In the genomic region with DNA sequence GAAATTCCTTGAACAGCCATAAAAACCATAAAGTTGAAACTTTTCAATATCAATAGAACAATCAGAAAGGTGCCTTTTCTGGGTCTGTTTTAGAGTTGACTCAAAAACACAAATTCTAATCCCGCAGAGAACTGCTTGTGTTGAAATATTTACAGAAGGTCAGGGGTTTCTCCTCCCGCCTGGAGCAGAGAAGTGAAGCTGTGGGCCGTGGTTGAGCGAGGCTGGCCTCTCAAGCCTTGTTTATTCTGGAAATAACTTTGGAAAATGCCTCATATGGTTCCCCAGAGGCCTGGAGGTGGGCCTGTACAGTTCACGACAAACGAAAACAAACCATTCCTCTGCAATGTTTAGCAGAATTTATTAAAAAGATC, we compare ENCODE assay signal across 1 cellular context.
A peak's percentile ranks its signal among the peaks of the same experiment; 100 is the strongest.
TF ChIP-seq lines count a peak whose summit lies in the region.

No MANE protein-coding gene starts in this region.

TF ChIP-seq in HepG2, 621 proteins besides CTCF, POLR2A, EP300 and RAD21 (continued from another document and continues in another):
- no peak for TF ChIP-seq ZNF143 (CRISPR knock-in tag; IDR thresholded peaks at IDR 0.05)
- no peak for TF ChIP-seq ZNF260 (CRISPR knock-in tag; IDR thresholded peaks at IDR 0.05; ENCODE audit: borderline replicate concordance, low read depth)
- no peak for TF ChIP-seq FIP1L1 (IDR thresholded peaks at IDR 0.05; ENCODE audit: borderline replicate concordance, insufficient read depth, low read depth, low read length)
- peak; percentile 43; the same call in 1 of the 2 replicates for TF ChIP-seq ZMYM3 (CRISPR knock-in tag; IDR thresholded peaks at IDR 0.05)
- TF ChIP-seq USF2 (IDR thresholded peaks at IDR 0.05; ENCODE audit: low read depth, low read length), result no peak
- TF ChIP-seq USF2 (CRISPR knock-in tag; IDR thresholded peaks at IDR 0.05; ENCODE audit: borderline replicate concordance), result no peak
- no peak for TF ChIP-seq KDM5A (IDR thresholded peaks at IDR 0.05; ENCODE audit: borderline replicate concordance, low read length)
- no peak for TF ChIP-seq ZNF121 (CRISPR knock-in tag; IDR thresholded peaks at IDR 0.05)
- no peak for TF ChIP-seq NFE2L2 (IDR thresholded peaks at IDR 0.05; ENCODE audit: low read length)
- no peak for TF ChIP-seq TBL1XR1 (IDR thresholded peaks at IDR 0.05; ENCODE audit: borderline replicate concordance, low read length, partially characterized antibody)
- no peak for TF ChIP-seq ZNF275 (CRISPR knock-in tag; IDR thresholded peaks at IDR 0.05; ENCODE audit: borderline replicate concordance)
- TF ChIP-seq EED (CRISPR knock-in tag; IDR thresholded peaks at IDR 0.05), result no peak
- no peak for TF ChIP-seq ATF7-NPFF (CRISPR knock-in tag; IDR thresholded peaks at IDR 0.05; ENCODE audit: low read depth)
- 0 out of 2 replicates have a peak, but pooled peaks have one; percentile 81 for TF ChIP-seq MBD4 (IDR thresholded peaks at IDR 0.05; ENCODE audit: borderline replicate concordance, low read length)
- no peak for TF ChIP-seq TGIF2 (CRISPR knock-in tag; IDR thresholded peaks at IDR 0.05)
- TF ChIP-seq ATM (IDR thresholded peaks at IDR 0.05; ENCODE audit: borderline replicate concordance), result no peak
- TF ChIP-seq ZNF607 (CRISPR knock-in tag; IDR thresholded peaks at IDR 0.05; ENCODE audit: borderline replicate concordance), result no peak
- TF ChIP-seq ZNF781 (CRISPR knock-in tag; IDR thresholded peaks at IDR 0.05; ENCODE audit: borderline replicate concordance, not compliant biosample characterization), result no peak
- no peak for TF ChIP-seq NR0B2 (CRISPR knock-in tag; IDR thresholded peaks at IDR 0.05)
- no peak for TF ChIP-seq RFX1 (IDR thresholded peaks at IDR 0.05)
- no peak for TF ChIP-seq ZNF263 (CRISPR knock-in tag; IDR thresholded peaks at IDR 0.05)
- TF ChIP-seq ZNF17 (CRISPR knock-in tag; IDR thresholded peaks at IDR 0.05), result no peak
- no peak for TF ChIP-seq TERF1 (CRISPR knock-in tag; IDR thresholded peaks at IDR 0.05)
- no peak for TF ChIP-seq ZNF891 (CRISPR knock-in tag; IDR thresholded peaks at IDR 0.05)
- no peak for TF ChIP-seq NFIB (CRISPR knock-in tag; IDR thresholded peaks at IDR 0.05; ENCODE audit: borderline replicate concordance)
- TF ChIP-seq ZFAT (CRISPR knock-in tag; conservative IDR thresholded peaks at IDR 0.05), result no peak
- TF ChIP-seq RNF2 (conservative IDR thresholded peaks at IDR 0.05; ENCODE audit: low read depth), result no peak
- TF ChIP-seq ZNF264 (CRISPR knock-in tag; IDR thresholded peaks at IDR 0.05), result no peak
- no peak for TF ChIP-seq ZBTB7A (CRISPR knock-in tag; IDR thresholded peaks at IDR 0.05)
- no peak for TF ChIP-seq SRSF1 (optimal IDR thresholded peaks at IDR 0.05; ENCODE audit: low read depth, low read length)
- TF ChIP-seq ZNF367 (CRISPR knock-in tag; IDR thresholded peaks at IDR 0.05; ENCODE audit: borderline replicate concordance), result no peak
- peak; percentile 63; the same call in 1 of the 2 replicates for TF ChIP-seq HMG20A (CRISPR knock-in tag; IDR thresholded peaks at IDR 0.05; ENCODE audit: borderline replicate concordance)
- no peak for TF ChIP-seq ZNF616 (CRISPR knock-in tag; IDR thresholded peaks at IDR 0.05; ENCODE audit: low read depth)
- no peak for TF ChIP-seq MED8 (CRISPR knock-in tag; IDR thresholded peaks at IDR 0.05; ENCODE audit: insufficient replicate concordance)
- TF ChIP-seq SALL1 (CRISPR knock-in tag; IDR thresholded peaks at IDR 0.05), result peak; percentile 86
- no peak for TF ChIP-seq ZSCAN12 (CRISPR knock-in tag; IDR thresholded peaks at IDR 0.05)
- TF ChIP-seq SOX5 (CRISPR knock-in tag; IDR thresholded peaks at IDR 0.05; ENCODE audit: borderline replicate concordance), result peak; percentile 69; the same call in 1 of the 2 replicates
- TF ChIP-seq NAIF1 (CRISPR knock-in tag; IDR thresholded peaks at IDR 0.05; ENCODE audit: borderline replicate concordance), result no peak
- TF ChIP-seq, protein P1, sequence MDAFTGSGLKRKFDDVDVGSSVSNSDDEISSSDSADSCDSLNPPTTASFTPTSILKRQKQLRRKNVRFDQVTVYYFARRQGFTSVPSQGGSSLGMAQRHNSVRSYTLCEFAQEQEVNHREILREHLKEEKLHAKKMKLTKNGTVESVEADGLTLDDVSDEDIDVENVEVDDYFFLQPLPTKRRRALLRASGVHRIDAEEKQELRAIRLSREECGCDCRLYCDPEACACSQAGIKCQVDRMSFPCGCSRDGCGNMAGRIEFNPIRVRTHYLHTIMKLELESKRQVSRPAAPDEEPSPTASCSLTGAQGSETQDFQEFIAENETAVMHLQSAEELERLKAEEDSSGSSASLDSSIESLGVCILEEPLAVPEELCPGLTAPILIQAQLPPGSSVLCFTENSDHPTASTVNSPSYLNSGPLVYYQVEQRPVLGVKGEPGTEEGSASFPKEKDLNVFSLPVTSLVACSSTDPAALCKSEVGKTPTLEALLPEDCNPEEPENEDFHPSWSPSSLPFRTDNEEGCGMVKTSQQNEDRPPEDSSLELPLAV (CRISPR knock-in tag; conservative IDR thresholded peaks at IDR 0.05; ENCODE audit: low read depth), result no peak
- TF ChIP-seq ZNF33A (CRISPR knock-in tag; IDR thresholded peaks at IDR 0.05; ENCODE audit: borderline replicate concordance), result no peak
- no peak for TF ChIP-seq ZMAT5 (CRISPR knock-in tag; IDR thresholded peaks at IDR 0.05; ENCODE audit: borderline replicate concordance, low read depth)
- TF ChIP-seq, protein P2, sequence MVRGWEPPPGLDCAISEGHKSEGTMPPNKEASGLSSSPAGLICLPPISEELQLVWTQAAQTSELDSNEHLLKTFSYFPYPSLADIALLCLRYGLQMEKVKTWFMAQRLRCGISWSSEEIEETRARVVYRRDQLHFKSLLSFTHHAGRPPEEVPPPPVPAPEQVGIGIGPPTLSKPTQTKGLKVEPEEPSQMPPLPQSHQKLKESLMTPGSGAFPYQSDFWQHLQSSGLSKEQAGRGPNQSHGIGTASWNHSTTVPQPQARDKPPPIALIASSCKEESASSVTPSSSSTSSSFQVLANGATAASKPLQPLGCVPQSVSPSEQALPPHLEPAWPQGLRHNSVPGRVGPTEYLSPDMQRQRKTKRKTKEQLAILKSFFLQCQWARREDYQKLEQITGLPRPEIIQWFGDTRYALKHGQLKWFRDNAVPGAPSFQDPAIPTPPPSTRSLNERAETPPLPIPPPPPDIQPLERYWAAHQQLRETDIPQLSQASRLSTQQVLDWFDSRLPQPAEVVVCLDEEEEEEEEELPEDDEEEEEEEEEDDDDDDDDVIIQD (CRISPR knock-in tag; IDR thresholded peaks at IDR 0.05; ENCODE audit: low read depth), result no peak
- TF ChIP-seq YEATS4 (CRISPR knock-in tag; IDR thresholded peaks at IDR 0.05; ENCODE audit: borderline replicate concordance), result no peak
- no peak for TF ChIP-seq ZNF598 (CRISPR knock-in tag; IDR thresholded peaks at IDR 0.05; ENCODE audit: borderline replicate concordance)
- no peak for TF ChIP-seq JUN (CRISPR knock-in tag; IDR thresholded peaks at IDR 0.05)
- TF ChIP-seq ZFY (CRISPR knock-in tag; IDR thresholded peaks at IDR 0.05), result peak; percentile 60
- TF ChIP-seq, protein P3, sequence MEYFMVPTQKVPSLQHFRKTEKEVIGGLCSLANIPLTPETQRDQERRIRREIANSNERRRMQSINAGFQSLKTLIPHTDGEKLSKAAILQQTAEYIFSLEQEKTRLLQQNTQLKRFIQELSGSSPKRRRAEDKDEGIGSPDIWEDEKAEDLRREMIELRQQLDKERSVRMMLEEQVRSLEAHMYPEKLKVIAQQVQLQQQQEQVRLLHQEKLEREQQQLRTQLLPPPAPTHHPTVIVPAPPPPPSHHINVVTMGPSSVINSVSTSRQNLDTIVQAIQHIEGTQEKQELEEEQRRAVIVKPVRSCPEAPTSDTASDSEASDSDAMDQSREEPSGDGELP (IDR thresholded peaks at IDR 0.05; ENCODE audit: borderline replicate concordance, low read depth), result peak; percentile 44; the same call in 1 of the 2 replicates
- TF ChIP-seq ZFP37 (CRISPR knock-in tag; IDR thresholded peaks at IDR 0.05; ENCODE audit: borderline replicate concordance), result no peak
- peak; percentile 56; the same call in 1 of the 2 replicates for TF ChIP-seq ZNF414 (CRISPR knock-in tag; IDR thresholded peaks at IDR 0.05)
- TF ChIP-seq ZFP36 (IDR thresholded peaks at IDR 0.05; ENCODE audit: borderline replicate concordance, low read depth, low read length, partially characterized antibody), result no peak
- no peak for TF ChIP-seq KLF13 (CRISPR knock-in tag; IDR thresholded peaks at IDR 0.05)
- TF ChIP-seq ARNTL (CRISPR knock-in tag; IDR thresholded peaks at IDR 0.05), result 0 out of 2 replicates have a peak, but pooled peaks have one; percentile 27
- TF ChIP-seq SSRP1 (CRISPR knock-in tag; IDR thresholded peaks at IDR 0.05), result no peak
- TF ChIP-seq, protein P4, sequence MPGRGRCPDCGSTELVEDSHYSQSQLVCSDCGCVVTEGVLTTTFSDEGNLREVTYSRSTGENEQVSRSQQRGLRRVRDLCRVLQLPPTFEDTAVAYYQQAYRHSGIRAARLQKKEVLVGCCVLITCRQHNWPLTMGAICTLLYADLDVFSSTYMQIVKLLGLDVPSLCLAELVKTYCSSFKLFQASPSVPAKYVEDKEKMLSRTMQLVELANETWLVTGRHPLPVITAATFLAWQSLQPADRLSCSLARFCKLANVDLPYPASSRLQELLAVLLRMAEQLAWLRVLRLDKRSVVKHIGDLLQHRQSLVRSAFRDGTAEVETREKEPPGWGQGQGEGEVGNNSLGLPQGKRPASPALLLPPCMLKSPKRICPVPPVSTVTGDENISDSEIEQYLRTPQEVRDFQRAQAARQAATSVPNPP (CRISPR knock-in tag; IDR thresholded peaks at IDR 0.05), result no peak
- peak; percentile 73; the same call in 1 of the 2 replicates for TF ChIP-seq TFDP2 (CRISPR knock-in tag; IDR thresholded peaks at IDR 0.05)
- TF ChIP-seq RCOR2 (CRISPR knock-in tag; IDR thresholded peaks at IDR 0.05), result peak; percentile 63; the same call in 1 of the 2 replicates
- TF ChIP-seq, protein P5, sequence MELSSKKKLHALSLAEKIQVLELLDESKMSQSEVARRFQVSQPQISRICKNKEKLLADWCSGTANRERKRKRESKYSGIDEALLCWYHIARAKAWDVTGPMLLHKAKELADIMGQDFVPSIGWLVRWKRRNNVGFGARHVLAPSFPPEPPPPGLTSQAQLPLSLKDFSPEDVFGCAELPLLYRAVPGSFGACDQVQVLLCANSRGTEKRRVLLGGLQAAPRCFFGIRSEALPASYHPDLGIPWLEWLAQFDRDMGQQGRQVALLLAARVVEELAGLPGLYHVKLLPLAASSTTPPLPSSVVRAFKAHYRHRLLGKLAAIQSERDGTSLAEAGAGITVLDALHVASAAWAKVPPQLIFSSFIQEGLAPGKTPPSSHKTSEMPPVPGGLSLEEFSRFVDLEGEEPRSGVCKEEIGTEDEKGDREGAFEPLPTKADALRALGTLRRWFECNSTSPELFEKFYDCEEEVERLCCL (CRISPR knock-in tag; IDR thresholded peaks at IDR 0.05; ENCODE audit: borderline replicate concordance), result no peak
